In the genomic region with DNA sequence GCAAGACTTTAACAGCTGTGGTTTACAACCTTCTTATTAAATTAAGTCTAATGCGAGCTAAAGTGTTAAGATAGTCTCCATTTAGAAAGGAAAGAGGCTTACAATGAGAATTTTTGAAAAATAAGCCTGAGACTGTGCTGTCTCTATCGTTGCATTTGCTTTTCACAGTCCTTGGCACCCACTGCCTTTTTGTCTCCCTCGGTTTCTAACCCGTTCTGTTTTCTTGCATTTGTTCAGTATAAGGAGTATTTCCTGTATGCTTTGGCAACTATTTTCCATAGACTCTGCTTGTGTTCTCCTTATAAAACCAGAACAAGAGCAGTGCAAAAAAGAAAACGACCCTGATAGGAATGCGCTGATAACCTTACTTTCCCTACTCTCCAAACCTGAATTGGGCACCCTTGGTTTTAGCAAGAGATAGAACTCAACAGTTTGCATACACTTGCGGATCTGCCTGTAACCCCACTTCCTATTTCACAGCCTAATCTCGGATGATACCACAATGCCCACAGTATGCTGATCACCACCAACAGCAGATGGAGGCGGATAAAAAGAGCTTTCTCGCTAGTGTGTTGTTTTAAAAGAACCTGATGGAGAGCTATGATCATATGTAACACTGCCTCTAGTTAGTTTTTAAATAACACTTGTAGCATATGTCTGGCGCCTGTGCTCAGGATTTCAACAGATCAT, we compare ENCODE assay signal across 7 cellular contexts. TPM values are rescaled to one million over a fixed set of nuclear protein-coding genes. Genes with fewer than 3 reads are reported as not detected.
A peak's percentile ranks its signal among the peaks of the same experiment; 100 is the strongest.
DNase-seq lines count a peak whose midpoint lies in the region; ATAC-seq and TF ChIP-seq lines count a peak whose summit lies in the region.

No MANE protein-coding gene starts in this region.

- no peak overlapping the region for H2BK5ac ChIP-seq in H9 (ENCODE audit: insufficient read length, low read length)

- no peak overlapping the region for H2AFZ ChIP-seq in H9 (ENCODE audit: low read length)

- H2BK20ac ChIP-seq in H9 (ENCODE audit: low read depth, low read length, poor library complexity, severe bottlenecking) = no peak overlapping the region

- no peak overlapping the region for H3K4ac ChIP-seq in H9 (ENCODE audit: low read depth, low read length)

- CTCF ChIA-PET in naive thymus-derived CD4-positive, alpha-beta T cell (lab: Charles Lee) = interaction anchor here (0.7 kb wide), 1 partner anchor 74 kb away, joined by 3 read pairs; no protein-coding TSS in a partner anchor

- H2BK12ac ChIP-seq in H9 (ENCODE audit: insufficient read length, low read depth, low read length) = no peak overlapping the region

- H3T11ph ChIP-seq in H9 (ENCODE audit: low read length) = no peak overlapping the region

- H3K27me3 ChIP-seq in H9 (ENCODE audit: insufficient read depth, low read length) (no peaks in the 10 kb centered on the region), colonic mucosa (no peaks in the 10 kb centered on the region)
- no peaks in the 10 kb centered on the region for H3K27me3 ChIP-seq in naive thymus-derived CD4-positive, alpha-beta T cell (ENCODE audit: control insufficient read depth in 2 of 2, insufficient read depth in 2 of 2, low read length in 2 of 2)

- no peaks in the 10 kb centered on the region for H3K27me3 Mint-ChIP-seq in H9 (ENCODE audit: low read depth)
- peaks cover 0 to 12% (median 0%) of the 10 kb centered on the region in 5 donors for H3K27me3 Mint-ChIP-seq in naive thymus-derived CD4-positive, alpha-beta T cell

- no peak overlapping the region for H4K8ac ChIP-seq in H9 (replicated peaks; ENCODE audit: insufficient read length, low read depth, low read length)

- peak overlapping the region; percentile 86 to 91 for H3K4me3 Mint-ChIP-seq in H9
- peak overlapping the region; percentile 73 to 95 (median 90) for H3K4me3 Mint-ChIP-seq in naive thymus-derived CD4-positive, alpha-beta T cell

- no peaks in the 10 kb centered on the region for H3K9me3 Mint-ChIP-seq in H9
- H3K9me3 Mint-ChIP-seq in naive thymus-derived CD4-positive, alpha-beta T cell = no peaks in the 10 kb centered on the region

- no peak overlapping the region for H3K18ac ChIP-seq in H9 (ENCODE audit: insufficient read length, low read depth, low read length)

- no peak overlapping the region for H3K23ac ChIP-seq in H9 (ENCODE audit: insufficient read length, low read depth, low read length)

- H2AK5ac ChIP-seq in H9 (ENCODE audit: insufficient read length, low read length) = no peak overlapping the region

- TF ChIP-seq CTCF in GM10266 (IDR thresholded peaks at IDR 0.05; ENCODE audit: control insufficient read depth, insufficient read depth, low read depth, missing control alignments) (peak; percentile 0), H9 (conservative IDR thresholded peaks at IDR 0.05) (no peak), colonic mucosa (IDR thresholded peaks at IDR 0.05) (no peak)

- H2BK15ac ChIP-seq in H9 (ENCODE audit: low read depth, low read length) = no peak overlapping the region

- H3K36me3 Mint-ChIP-seq in H9 (ENCODE audit: insufficient read depth in 1 of 3, low read depth in 3 of 3) = no peaks in the 10 kb centered on the region; a peak in 2 of 7 replicates
- no peaks in the 10 kb centered on the region for H3K36me3 Mint-ChIP-seq in naive thymus-derived CD4-positive, alpha-beta T cell

- peaks cover 18% of the 10 kb centered on the region; the same call in 1 of the 2 replicates for H3K79me2 ChIP-seq in H9 (ENCODE audit: insufficient read depth, low read length)

- ATAC-seq in naive thymus-derived CD4-positive, alpha-beta T cell = peak; percentile 54

- peak overlapping the region; percentile 87 for H3K4me2 ChIP-seq in H9 (ENCODE audit: insufficient read depth, insufficient read length, low read length)

- H2BK120ac ChIP-seq in H9 (ENCODE audit: low read depth, low read length, poor library complexity, severe bottlenecking) = no peak overlapping the region

- no peak overlapping the region for H3K27ac ChIP-seq in H9 (ENCODE audit: insufficient read length, low read depth, low read length)
- H3K27ac ChIP-seq in colonic mucosa = peak overlapping the region; percentile 96
- H3K27ac ChIP-seq in naive thymus-derived CD4-positive, alpha-beta T cell (ENCODE audit: low read depth, low read length) = peak overlapping the region; percentile 84

- no peak overlapping the region for H3K9ac ChIP-seq in H9 (ENCODE audit: extremely low read depth, insufficient read length, low read length)
- H3K9ac ChIP-seq in colonic mucosa (ENCODE audit: low read depth in 2 of 2, low read length in 2 of 2) = peak overlapping the region; percentile 19 to 94

- intact Hi-C loops in colonic mucosa (cut with DNase I) = no loop called here
- intact Hi-C loops in naive thymus-derived CD4-positive, alpha-beta T cell (cut with micrococcal nuclease) = loop anchor here (1.0 to 10.0 kb wide), 18 partner anchors 9 to 1585 kb away; partner anchors contain the start of genes ZEB1 (in 2 of the 2), KIF5B (in 1 of the 2), MAP3K8 (in 1 of the 2) and MTPAP (in 1 of the 2)

- no peak overlapping the region for H3K56ac ChIP-seq in H9 (ENCODE audit: insufficient read length, low read depth, low read length)

- peaks cover 5% of the 10 kb centered on the region for H3K79me1 ChIP-seq in H9 (ENCODE audit: insufficient read depth, low read depth, low read length, poor library complexity, severe bottlenecking)

- no peaks in the 10 kb centered on the region for H4K20me1 ChIP-seq in H9 (ENCODE audit: control insufficient read depth, insufficient read depth, insufficient read length)

- no CpG with 5 or more reads among the region's 11 CpGs for WGBS in H9 (ENCODE audit: extremely low coverage, insufficient read length, low lambda C conversion rate)

- no peak overlapping the region for H4K5ac ChIP-seq in H9 (ENCODE audit: insufficient read length, low read depth, low read length)

- H3K27ac Mint-ChIP-seq in H9 = no peak overlapping the region
- H3K27ac Mint-ChIP-seq in naive thymus-derived CD4-positive, alpha-beta T cell = peak overlapping the region; percentile 14 to 93 (median 55)

- H3K14ac ChIP-seq in H9 (ENCODE audit: insufficient read depth, low read length) = no peak overlapping the region

- DNase-seq in GM10266 (ENCODE audit: extremely low spot score) (peak; percentile 29), H9 (no peak), RPMI8226 (peak; percentile 15), colonic mucosa (peak; percentile 30), kidney glomerular epithelial cell (lab: John Stamatoyannopoulos, UW) (no peak), NCI-H345 (lab: John Stamatoyannopoulos, UW) (no peak)
- DNase-seq in naive thymus-derived CD4-positive, alpha-beta T cell = peak in 6 of 9 donors; percentile 19 to 47 (median 30)

- H3K4me3 ChIP-seq in colonic mucosa = peak overlapping the region; percentile 86
- peak overlapping the region; percentile 90 for H3K4me3 ChIP-seq in naive thymus-derived CD4-positive, alpha-beta T cell (ENCODE audit: low read length)

- no peaks in the 10 kb centered on the region for H3K36me3 ChIP-seq in colonic mucosa
- H3K36me3 ChIP-seq in naive thymus-derived CD4-positive, alpha-beta T cell (ENCODE audit: control insufficient read depth in 2 of 3, insufficient read depth in 3 of 3, low read length in 3 of 3) = peaks cover 0 to 11% (median 0%) of the 10 kb centered on the region in 3 experiments

- H4K91ac ChIP-seq in H9 (ENCODE audit: insufficient read length, low read depth, low read length) = no peak overlapping the region

- H3K23me2 ChIP-seq in H9 (ENCODE audit: insufficient read length, low read depth, low read length, poor library complexity, severe bottlenecking) = peaks cover 10% of the 10 kb centered on the region

- POLR2A ChIA-PET in naive thymus-derived CD4-positive, alpha-beta T cell (lab: Charles Lee) = interaction anchor here (0.7 to 1.4 kb wide), 6 partner anchors 9 to 448 kb away, joined by 3 to 4 read pairs (median 3); no protein-coding TSS in a partner anchor

- H3K4me1 ChIP-seq in H9 (ENCODE audit: insufficient read depth, low read length) (0 out of 2 replicates have a peak, but pooled peaks cover 3% of the 10 kb centered on the region), colonic mucosa (no peaks in the 10 kb centered on the region)
- peaks cover 10% of the 10 kb centered on the region in 2 donors for H3K4me1 ChIP-seq in naive thymus-derived CD4-positive, alpha-beta T cell (ENCODE audit: control insufficient read depth in 2 of 2, insufficient read depth in 2 of 2, low read length in 2 of 2)

- H3K9me3 ChIP-seq in H9 (ENCODE audit: control insufficient read depth, low read depth, low read length) (no peaks in the 10 kb centered on the region), colonic mucosa (no peaks in the 10 kb centered on the region)
- H3K9me3 ChIP-seq in naive thymus-derived CD4-positive, alpha-beta T cell (ENCODE audit: control insufficient read depth in 2 of 3, low read length in 3 of 3) = no peaks in the 10 kb centered on the region

- H3K4me1 Mint-ChIP-seq in H9 = peaks cover 25 to 28% of the 10 kb centered on the region in 2 experiments
- peaks cover 24 to 37% (median 35%) of the 10 kb centered on the region in 7 donors for H3K4me1 Mint-ChIP-seq in naive thymus-derived CD4-positive, alpha-beta T cell

RNA-seq across cellular contexts. Expression of gene ARHGAP12, which starts 1.5 kb away (rescaled TPM):
- total RNA-seq in H9 (2021) (34.3 and 35.9 TPM in 2 replicates), colonic mucosa (10 to 100 TPM; 25.1 to 43.9 TPM)
- total RNA-seq in naive thymus-derived CD4-positive, alpha-beta T cell = 10 to 100 TPM; 10.6 to 34.6 (median 31.4) TPM
- 10 to 100 TPM; 10.5 to 11.9 TPM for polyA plus RNA-seq in naive thymus-derived CD4-positive, alpha-beta T cell

Comparison
In these comparisons a context has a peak if more than half of its experiments do, and no peak if none do; other contexts are left out.
1. DNase-seq: peak in GM10266 (single experiment), RPMI8226 (single experiment), colonic mucosa (single experiment) and naive thymus-derived CD4-positive, alpha-beta T cell (6 of 9); none in H9 (single experiment), kidney glomerular epithelial cell (single experiment) and NCI-H345 (single experiment).
2. H3K27ac Mint-ChIP-seq: peak in naive thymus-derived CD4-positive, alpha-beta T cell (9 of 9); none in H9 (0 of 3).